1 cellular context compared by ENCODE assay signal in genomic region chr10:122113161-122113944, GRCh38.
TF ChIP-seq lines count a peak whose summit lies in the region.

No MANE protein-coding gene starts in this region.

TF ChIP-seq in HepG2, 621 proteins besides CTCF, POLR2A, EP300 and RAD21 (continued from another document and continues in another):
- TF ChIP-seq POGZ (CRISPR knock-in tag; IDR thresholded peaks at IDR 0.05) (peak; percentile 83), PAXIP1 (CRISPR knock-in tag; conservative IDR thresholded peaks at IDR 0.05) (peak; percentile 31; the same call in 1 of the 2 replicates), ZBTB7B (CRISPR knock-in tag; IDR thresholded peaks at IDR 0.05) (peak; percentile 32; the same call in 1 of the 2 replicates), EED (CRISPR knock-in tag; IDR thresholded peaks at IDR 0.05) (peak; percentile 24; the same call in 1 of the 2 replicates), ZNF776 (CRISPR knock-in tag; IDR thresholded peaks at IDR 0.05) (peak; percentile 76), ZBTB21 (CRISPR knock-in tag; IDR thresholded peaks at IDR 0.05) (no peak), ZNF274 (CRISPR knock-in tag; IDR thresholded peaks at IDR 0.05) (0 out of 2 replicates have a peak, but pooled peaks have one; percentile 9), SP5 (CRISPR knock-in tag; IDR thresholded peaks at IDR 0.05; ENCODE audit: borderline replicate concordance, low read depth) (no peak), FOXC1 (CRISPR knock-in tag; IDR thresholded peaks at IDR 0.05; ENCODE audit: borderline replicate concordance) (peak; percentile 40; the same call in 1 of the 2 replicates), ARNTL (CRISPR knock-in tag; IDR thresholded peaks at IDR 0.05) (peak; percentile 88), ZNF431 (CRISPR knock-in tag; IDR thresholded peaks at IDR 0.05; ENCODE audit: borderline replicate concordance, low read depth) (no peak), ZNF558 (CRISPR knock-in tag; IDR thresholded peaks at IDR 0.05; ENCODE audit: borderline replicate concordance) (no peak), FOXJ3 (CRISPR knock-in tag; IDR thresholded peaks at IDR 0.05; ENCODE audit: borderline replicate concordance) (peak; percentile 14; the same call in 1 of the 2 replicates), SRSF4 (IDR thresholded peaks at IDR 0.05; ENCODE audit: low read depth, low read length, poor library complexity, severe bottlenecking) (no peak), TAF1 (CRISPR knock-in tag; IDR thresholded peaks at IDR 0.05) (peak; percentile 68), ZNF784 (CRISPR knock-in tag; IDR thresholded peaks at IDR 0.05; ENCODE audit: borderline replicate concordance) (no peak), KAT8 (CRISPR knock-in tag; IDR thresholded peaks at IDR 0.05) (no peak; the same call in 1 of the 2 replicates), ATF7-NPFF (CRISPR knock-in tag; IDR thresholded peaks at IDR 0.05; ENCODE audit: low read depth) (no peak), NFYB (CRISPR knock-in tag; IDR thresholded peaks at IDR 0.05) (no peak; the same call in 1 of the 2 replicates), MEF2D (CRISPR knock-in tag; IDR thresholded peaks at IDR 0.05) (no peak; the same call in 1 of the 2 replicates), FOXK1 (CRISPR knock-in tag; IDR thresholded peaks at IDR 0.05; ENCODE audit: borderline replicate concordance, low read depth) (no peak), ZNF160 (CRISPR knock-in tag; IDR thresholded peaks at IDR 0.05) (peak; percentile 29; the same call in 1 of the 2 replicates), TEAD3 (CRISPR knock-in tag; optimal IDR thresholded peaks at IDR 0.05; ENCODE audit: borderline replicate concordance) (no peak), SP140L (CRISPR knock-in tag; IDR thresholded peaks at IDR 0.05; ENCODE audit: borderline replicate concordance) (no peak), ZNF790 (CRISPR knock-in tag; IDR thresholded peaks at IDR 0.05; ENCODE audit: borderline replicate concordance) (peak; percentile 41; the same call in 1 of the 2 replicates), MAFG (CRISPR knock-in tag; IDR thresholded peaks at IDR 0.05) (no peak), ZSCAN21 (CRISPR knock-in tag; IDR thresholded peaks at IDR 0.05; ENCODE audit: borderline replicate concordance) (no peak), GMEB2 (CRISPR knock-in tag; IDR thresholded peaks at IDR 0.05; ENCODE audit: low read depth) (no peak), HNF4A (CRISPR knock-in tag; IDR thresholded peaks at IDR 0.05) (peak; percentile 93), KLF6 (CRISPR knock-in tag; IDR thresholded peaks at IDR 0.05) (no peak), ZNF326 (CRISPR knock-in tag; IDR thresholded peaks at IDR 0.05; ENCODE audit: borderline replicate concordance) (no peak), ZBTB4 (CRISPR knock-in tag; IDR thresholded peaks at IDR 0.05; ENCODE audit: borderline replicate concordance) (no peak; the same call in 1 of the 2 replicates)
- TF ChIP-seq, protein P1, sequence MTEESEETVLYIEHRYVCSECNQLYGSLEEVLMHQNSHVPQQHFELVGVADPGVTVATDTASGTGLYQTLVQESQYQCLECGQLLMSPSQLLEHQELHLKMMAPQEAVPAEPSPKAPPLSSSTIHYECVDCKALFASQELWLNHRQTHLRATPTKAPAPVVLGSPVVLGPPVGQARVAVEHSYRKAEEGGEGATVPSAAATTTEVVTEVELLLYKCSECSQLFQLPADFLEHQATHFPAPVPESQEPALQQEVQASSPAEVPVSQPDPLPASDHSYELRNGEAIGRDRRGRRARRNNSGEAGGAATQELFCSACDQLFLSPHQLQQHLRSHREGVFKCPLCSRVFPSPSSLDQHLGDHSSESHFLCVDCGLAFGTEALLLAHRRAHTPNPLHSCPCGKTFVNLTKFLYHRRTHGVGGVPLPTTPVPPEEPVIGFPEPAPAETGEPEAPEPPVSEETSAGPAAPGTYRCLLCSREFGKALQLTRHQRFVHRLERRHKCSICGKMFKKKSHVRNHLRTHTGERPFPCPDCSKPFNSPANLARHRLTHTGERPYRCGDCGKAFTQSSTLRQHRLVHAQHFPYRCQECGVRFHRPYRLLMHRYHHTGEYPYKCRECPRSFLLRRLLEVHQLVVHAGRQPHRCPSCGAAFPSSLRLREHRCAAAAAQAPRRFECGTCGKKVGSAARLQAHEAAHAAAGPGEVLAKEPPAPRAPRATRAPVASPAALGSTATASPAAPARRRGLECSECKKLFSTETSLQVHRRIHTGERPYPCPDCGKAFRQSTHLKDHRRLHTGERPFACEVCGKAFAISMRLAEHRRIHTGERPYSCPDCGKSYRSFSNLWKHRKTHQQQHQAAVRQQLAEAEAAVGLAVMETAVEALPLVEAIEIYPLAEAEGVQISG (CRISPR knock-in tag; IDR thresholded peaks at IDR 0.05): no peak
- TF ChIP-seq, protein P2, sequence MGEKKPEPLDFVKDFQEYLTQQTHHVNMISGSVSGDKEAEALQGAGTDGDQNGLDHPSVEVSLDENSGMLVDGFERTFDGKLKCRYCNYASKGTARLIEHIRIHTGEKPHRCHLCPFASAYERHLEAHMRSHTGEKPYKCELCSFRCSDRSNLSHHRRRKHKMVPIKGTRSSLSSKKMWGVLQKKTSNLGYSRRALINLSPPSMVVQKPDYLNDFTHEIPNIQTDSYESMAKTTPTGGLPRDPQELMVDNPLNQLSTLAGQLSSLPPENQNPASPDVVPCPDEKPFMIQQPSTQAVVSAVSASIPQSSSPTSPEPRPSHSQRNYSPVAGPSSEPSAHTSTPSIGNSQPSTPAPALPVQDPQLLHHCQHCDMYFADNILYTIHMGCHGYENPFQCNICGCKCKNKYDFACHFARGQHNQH (CRISPR knock-in tag; IDR thresholded peaks at IDR 0.05): no peak; the same call in 1 of the 2 replicates
- TF ChIP-seq, protein P3, sequence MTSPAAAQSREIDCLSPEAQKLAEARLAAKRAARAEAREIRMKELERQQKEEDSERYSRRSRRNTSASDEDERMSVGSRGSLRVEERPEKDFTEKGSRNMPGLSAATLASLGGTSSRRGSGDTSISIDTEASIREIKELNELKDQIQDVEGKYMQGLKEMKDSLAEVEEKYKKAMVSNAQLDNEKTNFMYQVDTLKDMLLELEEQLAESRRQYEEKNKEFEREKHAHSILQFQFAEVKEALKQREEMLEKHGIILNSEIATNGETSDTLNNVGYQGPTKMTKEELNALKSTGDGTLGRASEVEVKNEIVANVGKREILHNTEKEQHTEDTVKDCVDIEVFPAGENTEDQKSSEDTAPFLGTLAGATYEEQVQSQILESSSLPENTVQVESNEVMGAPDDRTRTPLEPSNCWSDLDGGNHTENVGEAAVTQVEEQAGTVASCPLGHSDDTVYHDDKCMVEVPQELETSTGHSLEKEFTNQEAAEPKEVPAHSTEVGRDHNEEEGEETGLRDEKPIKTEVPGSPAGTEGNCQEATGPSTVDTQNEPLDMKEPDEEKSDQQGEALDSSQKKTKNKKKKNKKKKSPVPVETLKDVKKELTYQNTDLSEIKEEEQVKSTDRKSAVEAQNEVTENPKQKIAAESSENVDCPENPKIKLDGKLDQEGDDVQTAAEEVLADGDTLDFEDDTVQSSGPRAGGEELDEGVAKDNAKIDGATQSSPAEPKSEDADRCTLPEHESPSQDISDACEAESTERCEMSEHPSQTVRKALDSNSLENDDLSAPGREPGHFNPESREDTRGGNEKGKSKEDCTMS (CRISPR knock-in tag; conservative IDR thresholded peaks at IDR 0.05): no peak
- TF ChIP-seq, protein P4, sequence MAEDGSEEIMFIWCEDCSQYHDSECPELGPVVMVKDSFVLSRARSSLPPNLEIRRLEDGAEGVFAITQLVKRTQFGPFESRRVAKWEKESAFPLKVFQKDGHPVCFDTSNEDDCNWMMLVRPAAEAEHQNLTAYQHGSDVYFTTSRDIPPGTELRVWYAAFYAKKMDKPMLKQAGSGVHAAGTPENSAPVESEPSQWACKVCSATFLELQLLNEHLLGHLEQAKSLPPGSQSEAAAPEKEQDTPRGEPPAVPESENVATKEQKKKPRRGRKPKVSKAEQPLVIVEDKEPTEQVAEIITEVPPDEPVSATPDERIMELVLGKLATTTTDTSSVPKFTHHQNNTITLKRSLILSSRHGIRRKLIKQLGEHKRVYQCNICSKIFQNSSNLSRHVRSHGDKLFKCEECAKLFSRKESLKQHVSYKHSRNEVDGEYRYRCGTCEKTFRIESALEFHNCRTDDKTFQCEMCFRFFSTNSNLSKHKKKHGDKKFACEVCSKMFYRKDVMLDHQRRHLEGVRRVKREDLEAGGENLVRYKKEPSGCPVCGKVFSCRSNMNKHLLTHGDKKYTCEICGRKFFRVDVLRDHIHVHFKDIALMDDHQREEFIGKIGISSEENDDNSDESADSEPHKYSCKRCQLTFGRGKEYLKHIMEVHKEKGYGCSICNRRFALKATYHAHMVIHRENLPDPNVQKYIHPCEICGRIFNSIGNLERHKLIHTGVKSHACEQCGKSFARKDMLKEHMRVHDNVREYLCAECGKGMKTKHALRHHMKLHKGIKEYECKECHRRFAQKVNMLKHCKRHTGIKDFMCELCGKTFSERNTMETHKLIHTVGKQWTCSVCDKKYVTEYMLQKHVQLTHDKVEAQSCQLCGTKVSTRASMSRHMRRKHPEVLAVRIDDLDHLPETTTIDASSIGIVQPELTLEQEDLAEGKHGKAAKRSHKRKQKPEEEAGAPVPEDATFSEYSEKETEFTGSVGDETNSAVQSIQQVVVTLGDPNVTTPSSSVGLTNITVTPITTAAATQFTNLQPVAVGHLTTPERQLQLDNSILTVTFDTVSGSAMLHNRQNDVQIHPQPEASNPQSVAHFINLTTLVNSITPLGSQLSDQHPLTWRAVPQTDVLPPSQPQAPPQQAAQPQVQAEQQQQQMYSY (CRISPR knock-in tag; IDR thresholded peaks at IDR 0.05): no peak
- TF ChIP-seq, protein P5, sequence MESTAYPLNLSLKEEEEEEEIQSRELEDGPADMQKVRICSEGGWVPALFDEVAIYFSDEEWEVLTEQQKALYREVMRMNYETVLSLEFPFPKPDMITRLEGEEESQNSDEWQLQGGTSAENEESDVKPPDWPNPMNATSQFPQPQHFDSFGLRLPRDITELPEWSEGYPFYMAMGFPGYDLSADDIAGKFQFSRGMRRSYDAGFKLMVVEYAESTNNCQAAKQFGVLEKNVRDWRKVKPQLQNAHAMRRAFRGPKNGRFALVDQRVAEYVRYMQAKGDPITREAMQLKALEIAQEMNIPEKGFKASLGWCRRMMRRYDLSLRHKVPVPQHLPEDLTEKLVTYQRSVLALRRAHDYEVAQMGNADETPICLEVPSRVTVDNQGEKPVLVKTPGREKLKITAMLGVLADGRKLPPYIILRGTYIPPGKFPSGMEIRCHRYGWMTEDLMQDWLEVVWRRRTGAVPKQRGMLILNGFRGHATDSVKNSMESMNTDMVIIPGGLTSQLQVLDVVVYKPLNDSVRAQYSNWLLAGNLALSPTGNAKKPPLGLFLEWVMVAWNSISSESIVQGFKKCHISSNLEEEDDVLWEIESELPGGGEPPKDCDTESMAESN (CRISPR knock-in tag; conservative IDR thresholded peaks at IDR 0.05): peak; percentile 16; the same call in 1 of the 2 replicates
